8 cellular contexts compared by ENCODE assay signal in the genomic region with DNA sequence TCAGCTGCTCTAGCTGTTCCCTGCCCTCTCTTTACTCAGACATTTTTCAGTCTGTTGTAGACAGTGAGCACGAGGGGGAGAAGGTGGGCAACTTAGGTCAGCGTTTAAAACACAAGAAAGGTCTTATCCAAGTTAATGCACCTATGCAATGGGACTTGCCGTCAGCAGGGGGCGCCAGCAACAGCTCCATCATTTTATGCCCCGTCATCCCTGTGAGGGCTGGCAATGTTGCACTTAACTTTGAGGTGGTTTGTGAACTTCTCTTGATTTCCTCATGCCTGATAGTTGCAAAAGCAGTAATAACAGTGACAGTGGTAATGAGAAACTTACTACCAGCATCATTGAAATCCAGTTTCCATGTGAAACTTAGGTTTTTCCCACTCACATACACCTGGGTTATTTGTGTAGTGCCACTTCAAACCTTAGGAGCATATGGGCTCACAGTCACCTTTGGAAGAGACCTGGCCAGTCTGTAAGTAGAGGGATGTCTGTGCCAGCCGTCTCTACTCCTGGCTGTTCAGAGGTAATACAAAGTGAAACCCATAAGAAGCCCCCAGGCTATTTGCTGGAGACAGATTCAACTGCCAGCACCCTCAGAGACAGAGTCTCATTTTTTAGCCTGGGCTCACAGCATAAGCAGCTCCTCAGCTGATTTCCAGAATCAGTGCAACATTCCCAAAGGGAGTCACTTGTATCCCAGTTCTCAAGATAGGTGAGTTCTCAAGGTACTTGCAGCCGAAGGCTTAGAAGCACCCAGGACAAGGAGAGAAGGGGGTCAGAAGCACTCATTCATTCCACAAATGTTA. TPM values are rescaled to one million over a fixed set of nuclear protein-coding genes. Genes with fewer than 3 reads are reported as not detected.
DNase-seq lines count a peak whose midpoint lies in the region; ATAC-seq and TF ChIP-seq lines count a peak whose summit lies in the region.

No MANE protein-coding gene starts in this region.

- WGBS in esophagus, 2 donors: 20 to 23% methylated on average over 7 of the region's 7 CpGs

- ATAC-seq in HG03342 (IDR thresholded peaks at IDR 0.05; ENCODE audit: unreplicated experiment): peak; percentile 46
- ATAC-seq in natural killer cell: peak; percentile 77 to 85 (median 80)
- ATAC-seq in stimulated activated naive CD8-positive, alpha-beta T cell treated with anti-CD3 and anti-CD28 coated beads, Interleukin-15, Interleukin-2, amounts not matched to agents 100 U/mL and 50 U/mL, for 24 hours: peak; percentile 34

- no peak overlapping the region for H3K4me3 Mint-ChIP-seq in natural killer cell

- H3K27ac Mint-ChIP-seq in natural killer cell: peak overlapping the region; percentile 46 to 56

- peaks cover 5 to 21% of the 10 kb centered on the region in 2 donors for H3K36me3 ChIP-seq in esophagus (ENCODE audit: control insufficient read depth in 2 of 2, insufficient read depth in 2 of 2, low read length in 1 of 2)

- peak overlapping the region; percentile 91 to 97 for H3K27ac ChIP-seq in esophagus (ENCODE audit: low read depth in 2 of 2, low read length in 1 of 2)

- H3K27me3 Mint-ChIP-seq in natural killer cell (ENCODE audit: low read depth in 2 of 2): no peaks in the 10 kb centered on the region

- no peaks in the 10 kb centered on the region for H3K4me1 ChIP-seq in esophagus (ENCODE audit: control insufficient read depth in 2 of 2, insufficient read depth in 2 of 2, low read length in 1 of 2)

- intact Hi-C loops in natural killer cell (cut with micrococcal nuclease): loop anchor here (1.0 kb wide), 1 partner anchor 52 kb away; no protein-coding TSS in a partner anchor

- no peaks in the 10 kb centered on the region for H3K27me3 ChIP-seq in esophagus (ENCODE audit: control insufficient read depth in 1 of 2, insufficient read depth in 2 of 2, low read length in 2 of 2)

- TF ChIP-seq CTCF in natural killer cell (IDR thresholded peaks at IDR 0.05): peak; percentile 89

- H3K9me3 Mint-ChIP-seq in natural killer cell: no peaks in the 10 kb centered on the region

- H3K4me3 ChIP-seq in esophagus (ENCODE audit: low read depth in 1 of 2, low read length in 2 of 2): no peak overlapping the region

- no peaks in the 10 kb centered on the region for H3K36me3 Mint-ChIP-seq in natural killer cell

- DNase-seq in DMS53 (lab: John Stamatoyannopoulos, UW): peak; percentile 91
- peak; percentile 85 for DNase-seq in OCI-M1 (lab: John Stamatoyannopoulos, UW)
- DNase-seq in activated T-cell treated with anti-CD3 and anti-CD28 coated beads for 4 hours: peak; percentile 58
- peak; percentile 70 for DNase-seq in natural killer cell
- peak; percentile 81 for DNase-seq in stimulated activated naive CD8-positive, alpha-beta T cell treated with anti-CD3 and anti-CD28 coated beads, Interleukin-15, Interleukin-2, amounts not matched to agents 100 U/mL and 50 U/mL, for 24 hours
- DNase-seq in NCI-H187 treated with DMSO at 0.1 percent for 48 hours (lab: John Stamatoyannopoulos, UW): no peak

- H3K9me3 ChIP-seq in esophagus (ENCODE audit: control insufficient read depth in 2 of 2, insufficient read depth in 1 of 2, low read depth in 1 of 2, low read length in 1 of 2): no peaks in the 10 kb centered on the region

- peaks cover 7% of the 10 kb centered on the region in 2 donors for H3K4me1 Mint-ChIP-seq in natural killer cell

RNA-seq across cellular contexts. Expression of a gene that starts 44.8 kb away (rescaled TPM):
- 100 to 1,000 TPM; 158 to 489 TPM for polyA plus RNA-seq in esophagus
- 10 to 100 TPM in 1 of 3 donors, 1 to 10 TPM in 2; 5.6 to 10.1 (median 6.4) TPM for total RNA-seq in natural killer cell

RNA-seq across cellular contexts. Expression of a gene that starts 46.1 kb away (rescaled TPM):
- polyA plus RNA-seq in esophagus: 100 to 1,000 TPM; 167 to 272 TPM
- total RNA-seq in natural killer cell: 100 to 1,000 TPM in 2 of 3 donors, 10 to 100 TPM in 1; 97.5 to 135 (median 104) TPM
